Comparison of ENCODE assay signal across 1 cellular context in the genomic region with DNA sequence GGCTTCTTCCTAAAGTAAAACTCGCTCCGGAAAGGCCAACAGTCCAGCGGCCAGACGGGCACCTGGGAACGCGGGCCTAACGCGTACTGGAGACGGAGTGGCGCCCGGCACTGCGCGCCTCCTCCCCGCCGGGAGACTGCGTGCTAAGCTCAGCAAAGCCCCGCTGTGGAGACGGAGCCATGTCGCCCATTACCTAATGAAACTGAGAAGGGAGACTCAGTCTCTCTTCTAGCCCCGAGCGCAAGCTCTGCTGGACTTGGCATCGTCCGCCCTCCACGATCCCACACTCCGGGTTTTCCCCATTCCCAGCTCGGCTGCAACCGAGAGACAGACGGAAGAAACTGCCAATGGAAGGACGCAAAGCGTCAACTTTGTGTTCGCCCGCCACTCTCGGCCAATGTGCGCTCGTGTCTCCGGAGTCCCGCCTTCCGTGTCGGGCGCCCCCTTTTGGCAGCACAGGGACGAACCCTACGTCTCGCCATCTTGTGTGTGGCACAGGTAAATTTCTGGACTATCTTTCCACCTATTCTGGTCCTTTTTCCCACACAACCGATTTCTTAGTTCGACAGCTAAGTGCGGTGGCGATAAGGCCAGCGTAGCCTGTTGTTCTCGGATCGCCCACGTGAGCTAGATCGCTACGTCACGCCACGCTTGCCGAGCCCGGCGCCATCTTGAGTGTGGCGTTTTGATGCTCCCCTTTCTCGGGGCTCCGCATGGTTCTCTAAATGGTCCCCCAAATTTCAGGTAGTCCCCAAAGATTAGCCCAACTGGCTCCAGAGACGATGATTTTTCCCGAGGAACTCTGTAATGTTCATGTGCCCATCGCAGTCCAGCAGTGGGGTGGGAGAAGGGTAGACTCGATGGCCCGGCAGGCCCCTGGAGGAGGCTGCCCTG.
A peak's percentile ranks its signal among the peaks of the same experiment; 100 is the strongest.
TF ChIP-seq lines count a peak whose summit lies in the region.

No MANE protein-coding gene starts in this region.

TF ChIP-seq in GM12878, 131 proteins besides CTCF, POLR2A, EP300 and RAD21 (continued from another document):
- no peak for TF ChIP-seq CEBPZ (IDR thresholded peaks at IDR 0.05; ENCODE audit: low read depth, low read length)
- 0 out of 2 replicates have a peak, but pooled peaks have one; percentile 62 for TF ChIP-seq IRF4 (IDR thresholded peaks at IDR 0.05; ENCODE audit: low read depth, low read length)
- TF ChIP-seq POLR2AphosphoS5 (IDR thresholded peaks at IDR 0.05; ENCODE audit: low read length): peak; percentile 84
- no peak for TF ChIP-seq SREBF2 (IDR thresholded peaks at IDR 0.05; ENCODE audit: low read length)
- no peak for TF ChIP-seq SMC3 (IDR thresholded peaks at IDR 0.05; ENCODE audit: borderline replicate concordance, low read length)
- no peak for TF ChIP-seq MTA2 (IDR thresholded peaks at IDR 0.05; ENCODE audit: low read depth)
- TF ChIP-seq ATF3 (IDR thresholded peaks at IDR 0.05; ENCODE audit: borderline replicate concordance, extremely low read depth, low read depth, low read length): no peak
- peak; percentile 42 for TF ChIP-seq REST (IDR thresholded peaks at IDR 0.05; ENCODE audit: low read depth, low read length)
- no peak for TF ChIP-seq ZNF687 (IDR thresholded peaks at IDR 0.05)
- TF ChIP-seq KDM1A (IDR thresholded peaks at IDR 0.05; ENCODE audit: borderline replicate concordance): no peak
